ENCODE assay signal across 8 cellular contexts in the genomic region with DNA sequence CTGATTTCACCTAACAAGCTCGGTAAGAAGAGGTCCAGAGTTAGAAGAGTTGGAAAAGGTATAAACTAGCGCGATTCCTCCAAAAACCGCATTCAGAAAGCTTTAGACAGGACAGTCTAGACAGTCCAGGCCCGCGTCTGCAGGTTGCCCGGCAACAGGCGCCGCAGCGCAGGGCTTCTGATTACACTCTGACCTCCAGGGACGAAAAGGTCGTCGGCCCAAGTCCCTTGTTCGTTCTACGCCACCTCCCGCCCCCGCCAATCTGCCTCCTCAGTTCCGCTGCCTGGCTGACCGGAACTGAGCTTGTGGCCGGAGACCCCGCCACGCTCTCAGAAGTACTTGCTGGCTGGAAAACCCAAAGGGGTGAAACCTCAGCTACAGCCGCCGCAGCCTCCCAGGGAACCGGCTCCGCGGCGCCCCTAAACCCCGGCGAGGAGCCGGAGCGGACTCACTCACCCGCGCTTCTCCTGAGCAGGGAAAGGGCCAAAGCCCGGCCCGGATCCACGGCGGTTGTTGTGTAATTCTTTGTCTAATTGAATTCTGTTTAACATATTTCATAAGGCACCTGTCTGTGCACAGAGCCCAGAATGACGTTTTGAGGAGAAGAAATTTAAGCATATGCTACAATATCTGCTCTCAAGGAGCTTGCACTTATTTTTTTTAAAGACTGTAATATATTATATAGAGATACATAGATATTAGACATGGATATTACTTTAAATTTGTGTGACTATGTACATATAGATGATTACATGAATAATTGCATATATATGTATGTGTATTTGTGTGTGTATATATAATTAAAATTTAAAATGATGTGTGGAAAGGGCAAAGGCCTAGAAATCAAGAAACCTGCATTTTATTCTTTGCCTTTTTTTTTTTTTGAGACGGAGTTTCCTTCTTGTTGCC. TPM values are rescaled to one million over a fixed set of nuclear protein-coding genes. Genes with fewer than 3 reads are reported as not detected.
A peak's percentile ranks its signal among the peaks of the same experiment; 100 is the strongest.
DNase-seq lines count a peak whose midpoint lies in the region; ATAC-seq and TF ChIP-seq lines count a peak whose summit lies in the region.

A gene (minus strand): TSS at position 407 of the 909 bp plus-strand sequence. CDS start 3,826 bp downstream, outside the sequence.

- peak; percentile 95 for ATAC-seq in GM19324 (IDR thresholded peaks at IDR 0.05; ENCODE audit: low FRiP score, unreplicated experiment)
- peak; percentile 83 for ATAC-seq in HG03442 (IDR thresholded peaks at IDR 0.05; ENCODE audit: unreplicated experiment)
- peak; percentile 98 for ATAC-seq in lung (ENCODE audit: insufficient read depth, low FRiP score)

- WGBS in lung, 2 donors: 2 to 3% methylated on average over 40 of the region's 40 CpGs

- DNase-seq in NCI-H524 (lab: John Stamatoyannopoulos, UW): peak; percentile 66 to 77
- DNase-seq in activated CD4-positive, alpha-beta T cell treated with anti-CD3 and anti-CD28 coated beads, Interleukin-2, amount 50 U/mL, for 48 hours: peak; percentile 66 to 71
- peak; percentile 41 for DNase-seq in effector CD4-positive, alpha-beta T cell
- DNase-seq in lung (ENCODE audit: low spot score): peak; percentile 83
- peak; percentile 21 to 43 (median 29) for DNase-seq in stimulated activated CD4-positive, alpha-beta T cell treated with anti-CD3 and anti-CD28 coated beads, TNF-alpha, amount 100 ng/mL, for 4 hours (ENCODE audit: low read depth in 3 of 3)

- H3K36me3 ChIP-seq in lung (ENCODE audit: control insufficient read depth in 2 of 2, insufficient read depth in 2 of 2, low read length in 2 of 2): no peaks in the 10 kb centered on the region

- no peaks in the 10 kb centered on the region for H3K9me3 ChIP-seq in lung (ENCODE audit: control insufficient read depth in 2 of 2, insufficient read depth in 1 of 2, low read length in 1 of 2)

- H3K4me1 ChIP-seq in lung (ENCODE audit: control insufficient read depth in 2 of 2, insufficient read depth in 2 of 2, low read length in 2 of 2): no peaks in the 10 kb centered on the region

- H3K27ac ChIP-seq in C4-2B: peak within 1 kb of the TSS; percentile 46
- H3K27ac ChIP-seq in lung (ENCODE audit: low read depth in 1 of 2, low read length in 1 of 2): peak within 1 kb of the TSS; percentile 61 to 77

- H3K27me3 ChIP-seq in lung (ENCODE audit: control insufficient read depth, insufficient read depth): no peaks in the 10 kb centered on the region

- peak within 1 kb of the TSS; percentile 56 for H3K4me3 ChIP-seq in lung

- TF ChIP-seq CTCF in C4-2B (conservative IDR thresholded peaks at IDR 0.05) (no peak), lung (IDR thresholded peaks at IDR 0.05; ENCODE audit: control extremely low read depth, extremely low read depth) (no peak)

RNA-seq across cellular contexts. Expression of the gene that starts here (rescaled TPM):
- 10 to 100 TPM; 10.9 to 11.9 TPM for total RNA-seq in lung
- polyA plus RNA-seq in lung: 1 to 10 TPM; 2.5 to 3.8 TPM

Comparison
In these comparisons a context has a peak if more than half of its experiments do, and no peak if none do; other contexts are left out.
1. Peak in every context shown above with its lines: DNase-seq, ATAC-seq, H3K4me3 ChIP-seq and H3K27ac ChIP-seq.
2. DNase-seq: peak in every context shown above with its lines; median percentile 83 in lung; 72 in NCI-H524; 68 in activated CD4-positive, alpha-beta T cell treated with anti-CD3 and anti-CD28 coated beads, Interleukin-2, amount 50 U/mL, for 48 hours; 41 in effector CD4-positive, alpha-beta T cell; 29 in stimulated activated CD4-positive, alpha-beta T cell treated with anti-CD3 and anti-CD28 coated beads, TNF-alpha, amount 100 ng/mL, for 4 hours.